In genomic region chr17:6611231-6611630, GRCh38 we compare ENCODE assay signal across 1 cellular context.
TF ChIP-seq lines count a peak whose summit lies in the region.

No MANE protein-coding gene starts in this region.

TF ChIP-seq in K562, 482 proteins besides CTCF, POLR2A, EP300 and RAD21:
- TF ChIP-seq THRA (IDR thresholded peaks at IDR 0.05) (no peak), ZNF121 (CRISPR knock-in tag; conservative IDR thresholded peaks at IDR 0.05) (peak; percentile 74)
